In the genomic region with DNA sequence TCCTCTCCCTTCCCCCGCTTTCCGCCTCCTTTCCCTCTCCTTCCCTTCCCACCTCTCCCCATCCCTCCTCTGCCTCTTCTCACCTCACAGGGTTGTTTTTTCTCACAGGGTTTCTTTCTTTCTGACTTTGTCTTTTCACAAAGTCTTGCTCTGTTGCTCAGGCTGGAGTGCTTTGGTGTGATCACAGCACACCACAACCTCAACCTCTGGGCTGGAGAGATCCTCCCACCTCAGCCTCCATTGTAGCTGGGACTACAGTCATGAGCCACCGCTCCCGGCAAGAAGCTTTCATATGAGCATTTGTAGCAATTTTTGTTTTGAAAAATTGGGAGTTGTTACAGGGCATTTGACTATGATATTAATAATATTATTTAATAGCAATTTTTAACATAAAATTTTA, we compare ENCODE assay signal across 28 cellular contexts.
"Had no signal": no experiment of that assay in that cellular context is flagged by ENCODE, and none has a peak within 500 bp of the region (broad histone marks: within the 10 kb centered on the region; RNA-seq: fewer than 3 reads in every experiment).

No MANE protein-coding gene starts in this region.

- H3K36me3 ChIP-seq: left ventricle myocardium inferior, ovary, sigmoid colon, thyroid gland had no signal

- H3K9me3 ChIP-seq: left ventricle myocardium inferior, ovary, sigmoid colon, thyroid gland had no signal

- H3K27me3 Mint-ChIP-seq: activated B cell treated with CpG ODN at 0.5 μM for 24 hours; activated CD4-positive, alpha-beta T cell treated with anti-CD3 and anti-CD28 coated beads for 36 hours; activated CD8-positive, alpha-beta memory T cell treated with anti-CD3 and anti-CD28 coated beads, Interleukin-2, amount 10 ng/mL, durations not matched to agents 7 days and 5 days; progenitor cell of endocrine pancreas; stimulated activated naive CD8-positive, alpha-beta T cell treated with anti-CD3 and anti-CD28 coated beads, Interleukin-15, amount 100 ng/mL, for 72 hours had no signal

- H3K27ac ChIP-seq: epithelial cell of prostate, ovary, sigmoid colon, thyroid gland had no signal

- H3K36me3 Mint-ChIP-seq: natural killer cell had no signal

- H3K27ac Mint-ChIP-seq: activated B cell treated with CpG ODN at 0.5 μM for 24 hours; activated CD4-positive, alpha-beta T cell treated with anti-CD3 and anti-CD28 coated beads for 36 hours; activated CD8-positive, alpha-beta memory T cell treated with anti-CD3 and anti-CD28 coated beads, Interleukin-2, amount 10 ng/mL, durations not matched to agents 7 days and 5 days; activated CD8-positive, alpha-beta T cell treated with anti-CD3 and anti-CD28 coated beads, Interleukin-2, amount 10 ng/mL, durations not matched to agents 7 days and 5 days; activated naive CD4-positive, alpha-beta T cell treated with anti-CD3 and anti-CD28 coated beads for 36 hours; activated T-cell treated with anti-CD3 and anti-CD28 coated beads, Interleukin-2, amount 50 U/mL, for 72 hours; natural killer cell; progenitor cell of endocrine pancreas; stimulated activated effector memory CD8-positive, alpha-beta T cell treated with anti-CD3 and anti-CD28 coated beads, Interleukin-12 subunit alpha, Interleukin-12 subunit beta, amount 100 ng/mL, for 72 hours had no signal

- FAIRE-seq: colon, endometrium, frontal cortex, small intestine had no signal

- H3K4me3 ChIP-seq: left ventricle myocardium inferior, lung, ovary, sigmoid colon, thyroid gland had no signal

- H3K27me3 ChIP-seq: ovary, sigmoid colon, thyroid gland had no signal

- DNase-seq: activated B cell treated with CpG ODN at 0.5 μM for 24 hours; activated CD4-positive, alpha-beta T cell treated with anti-CD3 and anti-CD28 coated beads for 36 hours; activated CD8-positive, alpha-beta memory T cell treated with anti-CD3 and anti-CD28 coated beads, Interleukin-2, amount 10 ng/mL, durations not matched to agents 7 days and 5 days; activated CD8-positive, alpha-beta T cell treated with anti-CD3 and anti-CD28 coated beads, Interleukin-2, amount 10 ng/mL, durations not matched to agents 7 days and 5 days; activated effector memory CD4-positive, alpha-beta T cell treated with anti-CD3 and anti-CD28 coated beads, Interleukin-2, amount 50 U/mL, for 16 hours; activated naive CD4-positive, alpha-beta T cell treated with anti-CD3 and anti-CD28 coated beads for 36 hours; activated T-cell treated with anti-CD3 and anti-CD28 coated beads, Interleukin-2, amount 50 U/mL, for 72 hours; dermis blood vessel endothelial cell; effector CD8-positive, alpha-beta T cell; glutamatergic neuron; islet precursor cell; left ventricle myocardium inferior; mesendoderm; natural killer cell; ovary; retina; sigmoid colon; small intestine; stimulated activated CD4-positive, alpha-beta T cell treated with anti-CD3 and anti-CD28 coated beads, Interleukin-4, amount 100 ng/mL, for 24 hours; stimulated activated naive CD8-positive, alpha-beta T cell treated with anti-CD3 and anti-CD28 coated beads, Interleukin-15, amount 100 ng/mL, for 72 hours; thyroid gland had no signal

- H3K9me3 Mint-ChIP-seq: activated B cell treated with CpG ODN at 0.5 μM for 24 hours; activated naive CD4-positive, alpha-beta T cell treated with anti-CD3 and anti-CD28 coated beads for 36 hours; activated T-cell treated with anti-CD3 and anti-CD28 coated beads, Interleukin-2, amount 50 U/mL, for 72 hours; natural killer cell; stimulated activated effector memory CD8-positive, alpha-beta T cell treated with anti-CD3 and anti-CD28 coated beads, Interleukin-12 subunit alpha, Interleukin-12 subunit beta, amount 100 ng/mL, for 72 hours; stimulated activated naive CD8-positive, alpha-beta T cell treated with anti-CD3 and anti-CD28 coated beads, Interleukin-15, amount 100 ng/mL, for 72 hours had no signal

- H3K4me3 Mint-ChIP-seq: activated B cell treated with CpG ODN at 0.5 μM for 24 hours; activated CD4-positive, alpha-beta T cell treated with anti-CD3 and anti-CD28 coated beads for 36 hours; activated CD8-positive, alpha-beta memory T cell treated with anti-CD3 and anti-CD28 coated beads, Interleukin-2, amount 10 ng/mL, durations not matched to agents 7 days and 5 days; activated CD8-positive, alpha-beta T cell treated with anti-CD3 and anti-CD28 coated beads, Interleukin-2, amount 10 ng/mL, durations not matched to agents 7 days and 5 days; activated naive CD4-positive, alpha-beta T cell treated with anti-CD3 and anti-CD28 coated beads for 36 hours; activated T-cell treated with anti-CD3 and anti-CD28 coated beads, Interleukin-2, amount 50 U/mL, for 72 hours; natural killer cell; stimulated activated effector memory CD8-positive, alpha-beta T cell treated with anti-CD3 and anti-CD28 coated beads, Interleukin-12 subunit alpha, Interleukin-12 subunit beta, amount 100 ng/mL, for 72 hours; stimulated activated naive CD8-positive, alpha-beta T cell treated with anti-CD3 and anti-CD28 coated beads, Interleukin-15, amount 100 ng/mL, for 72 hours had no signal

- ATAC-seq: activated CD4-positive, alpha-beta T cell treated with anti-CD3 and anti-CD28 coated beads for 36 hours; activated CD8-positive, alpha-beta memory T cell treated with anti-CD3 and anti-CD28 coated beads, Interleukin-2, amount 10 ng/mL, durations not matched to agents 7 days and 5 days; activated CD8-positive, alpha-beta T cell treated with anti-CD3 and anti-CD28 coated beads, Interleukin-2, amount 10 ng/mL, durations not matched to agents 7 days and 5 days; activated T-cell treated with anti-CD3 and anti-CD28 coated beads, Interleukin-2, amount 50 U/mL, for 72 hours; natural killer cell; stimulated activated effector memory CD8-positive, alpha-beta T cell treated with anti-CD3 and anti-CD28 coated beads, Interleukin-12 subunit alpha, Interleukin-12 subunit beta, amount 100 ng/mL, for 72 hours; stimulated activated naive CD8-positive, alpha-beta T cell treated with anti-CD3 and anti-CD28 coated beads, Interleukin-15, amount 100 ng/mL, for 72 hours had no signal
